ENCODE assay signal across 19 cellular contexts in genomic region chr16:27430512-27430911, GRCh38. TPM values are rescaled to one million over a fixed set of nuclear protein-coding genes. Genes with fewer than 3 reads are reported as not detected.
DNase-seq lines count a peak whose midpoint lies in the region; ATAC-seq and TF ChIP-seq lines count a peak whose summit lies in the region.
"Had no signal": no experiment of that assay in that cellular context is flagged by ENCODE, and none has a peak within 500 bp of the region (broad histone marks: within the 10 kb centered on the region; RNA-seq: fewer than 3 reads in every experiment).

No MANE protein-coding gene starts in this region.

- peaks cover 68% of the 10 kb centered on the region for H3K36me3 Mint-ChIP-seq in activated CD4-positive, alpha-beta T cell treated with anti-CD3 and anti-CD28 coated beads, Interleukin-2, amount 10 ng/mL, durations not matched to agents 7 days and 5 days (ENCODE audit: low read depth)
- H3K36me3 Mint-ChIP-seq in activated T-helper 2 cell treated with anti-CD3 and anti-CD28 coated beads, Interferon-gamma antibody, Interleukin-2, Interleukin-4, amounts not matched to agents 10 μg/mL and 5 μg/mL and 100 μg/mL, durations not matched to agents 14 hours and 24 hours and 36 hours (ENCODE audit: low read depth): peaks cover 83% of the 10 kb centered on the region
- H3K36me3 Mint-ChIP-seq in natural killer cell: no peaks in the 10 kb centered on the region

- intact Hi-C loops in activated T-helper 2 cell treated with anti-CD3 and anti-CD28 coated beads, Interferon-gamma antibody, Interleukin-2, Interleukin-4, amounts not matched to agents 10 μg/mL and 5 μg/mL and 100 μg/mL, durations not matched to agents 14 hours and 24 hours and 36 hours (cut with micrococcal nuclease): no loop called here
- intact Hi-C loops in natural killer cell (cut with micrococcal nuclease): no loop called here

- no peak overlapping the region for H3K4me3 Mint-ChIP-seq in activated CD4-positive, alpha-beta T cell treated with anti-CD3 and anti-CD28 coated beads, Interleukin-2, amount 10 ng/mL, durations not matched to agents 7 days and 5 days
- H3K4me3 Mint-ChIP-seq in activated T-helper 2 cell treated with anti-CD3 and anti-CD28 coated beads, Interferon-gamma antibody, Interleukin-2, Interleukin-4, amounts not matched to agents 10 μg/mL and 5 μg/mL and 100 μg/mL, durations not matched to agents 14 hours and 24 hours and 36 hours (ENCODE audit: low read depth): no peak overlapping the region
- H3K4me3 Mint-ChIP-seq in natural killer cell: no peak overlapping the region
- H3K4me3 Mint-ChIP-seq: GM23338 had no signal

- H3K4me3 ChIP-seq in brain microvascular endothelial cell (ENCODE audit: low read depth, low read length): no peak overlapping the region
- H3K4me3 ChIP-seq: breast epithelium, GM23338, prostate gland had no signal

- peaks cover 60% of the 10 kb centered on the region for H3K4me1 Mint-ChIP-seq in activated CD4-positive, alpha-beta T cell treated with anti-CD3 and anti-CD28 coated beads, Interleukin-2, amount 10 ng/mL, durations not matched to agents 7 days and 5 days
- peaks cover 45% of the 10 kb centered on the region for H3K4me1 Mint-ChIP-seq in activated T-helper 2 cell treated with anti-CD3 and anti-CD28 coated beads, Interferon-gamma antibody, Interleukin-2, Interleukin-4, amounts not matched to agents 10 μg/mL and 5 μg/mL and 100 μg/mL, durations not matched to agents 14 hours and 24 hours and 36 hours (ENCODE audit: low read depth)
- H3K4me1 Mint-ChIP-seq in natural killer cell: peaks cover 32 to 45% of the 10 kb centered on the region in 2 donors
- H3K4me1 Mint-ChIP-seq: GM23338 had no signal

- H3K27me3 ChIP-seq in brain microvascular endothelial cell (replicated peaks): no peaks in the 10 kb centered on the region

- in situ Hi-C loops in brain microvascular endothelial cell (cut with HindIII; ENCODE audit: low pct_ligation_motif_present, low sequenced_read_pairs): no loop called here

- H3K9me3 Mint-ChIP-seq in activated CD4-positive, alpha-beta T cell treated with anti-CD3 and anti-CD28 coated beads, Interleukin-2, amount 10 ng/mL, durations not matched to agents 7 days and 5 days: no peaks in the 10 kb centered on the region
- H3K9me3 Mint-ChIP-seq in activated T-helper 2 cell treated with anti-CD3 and anti-CD28 coated beads, Interferon-gamma antibody, Interleukin-2, Interleukin-4, amounts not matched to agents 10 μg/mL and 5 μg/mL and 100 μg/mL, durations not matched to agents 14 hours and 24 hours and 36 hours: no peaks in the 10 kb centered on the region
- H3K9me3 Mint-ChIP-seq in natural killer cell: no peaks in the 10 kb centered on the region

- CTCF ChIA-PET in activated CD4-positive, alpha-beta T cell treated with anti-CD3 and anti-CD28 coated beads, Interleukin-2, amount 10 ng/mL, durations not matched to agents 7 days and 5 days (lab: Charles Lee): no interaction called here

- TF ChIP-seq CTCF in natural killer cell (IDR thresholded peaks at IDR 0.05) (no peak), brain microvascular endothelial cell (IDR thresholded peaks at IDR 0.05; ENCODE audit: low read depth, low read length, missing control alignments) (no peak)

- no peaks in the 10 kb centered on the region for H3K27me3 Mint-ChIP-seq in activated CD4-positive, alpha-beta T cell treated with anti-CD3 and anti-CD28 coated beads, Interleukin-2, amount 10 ng/mL, durations not matched to agents 7 days and 5 days
- H3K27me3 Mint-ChIP-seq in activated T-helper 2 cell treated with anti-CD3 and anti-CD28 coated beads, Interferon-gamma antibody, Interleukin-2, Interleukin-4, amounts not matched to agents 10 μg/mL and 5 μg/mL and 100 μg/mL, durations not matched to agents 14 hours and 24 hours and 36 hours (ENCODE audit: low read depth): no peaks in the 10 kb centered on the region
- no peaks in the 10 kb centered on the region for H3K27me3 Mint-ChIP-seq in natural killer cell (ENCODE audit: low read depth in 2 of 2)

- POLR2A ChIA-PET in activated CD4-positive, alpha-beta T cell treated with anti-CD3 and anti-CD28 coated beads, Interleukin-2, amount 10 ng/mL, durations not matched to agents 7 days and 5 days (lab: Charles Lee): no interaction called here

- no peak overlapping the region for H3K27ac ChIP-seq in brain microvascular endothelial cell
- H3K27ac ChIP-seq: breast epithelium, prostate gland, WERI-Rb-1 had no signal

- ATAC-seq in HG02642 (IDR thresholded peaks at IDR 0.05; ENCODE audit: poor library complexity, unreplicated experiment): peak; percentile 2
- ATAC-seq in natural killer cell: no peak
- ATAC-seq: GM23338, left colon, Panc1 had no signal

- peak overlapping the region; percentile 57 for H3K27ac Mint-ChIP-seq in activated CD4-positive, alpha-beta T cell treated with anti-CD3 and anti-CD28 coated beads, Interleukin-2, amount 10 ng/mL, durations not matched to agents 7 days and 5 days
- peak overlapping the region; percentile 74 for H3K27ac Mint-ChIP-seq in activated T-helper 2 cell treated with anti-CD3 and anti-CD28 coated beads, Interferon-gamma antibody, Interleukin-2, Interleukin-4, amounts not matched to agents 10 μg/mL and 5 μg/mL and 100 μg/mL, durations not matched to agents 14 hours and 24 hours and 36 hours
- peak overlapping the region in 1 of 2 donors; percentile 62 for H3K27ac Mint-ChIP-seq in natural killer cell
- H3K27ac Mint-ChIP-seq: GM23338 had no signal

- no peaks in the 10 kb centered on the region for H3K36me3 ChIP-seq in brain microvascular endothelial cell (replicated peaks)
- H3K36me3 ChIP-seq: breast epithelium, prostate gland, WERI-Rb-1 had no signal

- no peak for DNase-seq in activated CD4-positive, alpha-beta T cell treated with anti-CD3 and anti-CD28 coated beads, Interleukin-2, amount 10 ng/mL, durations not matched to agents 7 days and 5 days
- no peak for DNase-seq in activated CD4-positive, alpha-beta T cell treated with anti-CD3 and anti-CD28 coated beads for 1 hour
- no peak for DNase-seq in activated T-helper 2 cell treated with anti-CD3 and anti-CD28 coated beads, Interferon-gamma antibody, Interleukin-2, Interleukin-4, amounts not matched to agents 10 μg/mL and 5 μg/mL and 100 μg/mL, durations not matched to agents 14 hours and 24 hours and 36 hours (ENCODE audit: low spot score)
- peak; percentile 8 for DNase-seq in natural killer cell
- DNase-seq in brain microvascular endothelial cell: no peak
- DNase-seq in NCI-H1694 treated with DMSO at 0.1 percent for 48 hours (lab: John Stamatoyannopoulos, UW): no peak
- no peak for DNase-seq in HPDE6-E6E7 (ENCODE audit: extremely low spot score)
- DNase-seq: activated gamma-delta T cell, COR-L47, hippocampal formation, left colon, NCI-H2029 treated with DMSO at 0.1 percent for 48 hours, NCI-H526, WERI-Rb-1 had no signal

RNA-seq across cellular contexts. Expression of gene IL21R, which starts 28.5 kb away (rescaled TPM):
- 10 to 100 TPM; 44.4 to 45.6 TPM for total RNA-seq in activated CD4-positive, alpha-beta T cell treated with anti-CD3 and anti-CD28 coated beads, Interleukin-2, amount 10 ng/mL, durations not matched to agents 7 days and 5 days
- total RNA-seq in activated T-helper 2 cell treated with anti-CD3 and anti-CD28 coated beads, Interferon-gamma antibody, Interleukin-2, Interleukin-4, amounts not matched to agents 10 μg/mL and 5 μg/mL and 100 μg/mL, durations not matched to agents 14 hours and 24 hours and 36 hours: 84.2 and 84.5 TPM in 2 replicates
- total RNA-seq in natural killer cell: 10 to 100 TPM; 24.3 to 45.7 (median 26.5) TPM
